In genomic region chr3:52272172-52272571, GRCh38 we compare ENCODE assay signal across 1 cellular context.
A peak's percentile ranks its signal among the peaks of the same experiment; 100 is the strongest.
TF ChIP-seq lines count a peak whose summit lies in the region.

No MANE protein-coding gene starts in this region.

TF ChIP-seq in HEK293, 187 proteins besides CTCF, POLR2A, EP300 and RAD21:
- TF ChIP-seq KLF1 (tag by site-specific recombination; IDR thresholded peaks at IDR 0.05), result 0 out of 2 replicates have a peak, but pooled peaks have one; percentile 38
